ENCODE assay signal across 16 cellular contexts in genomic region chr10:101967119-101967518, GRCh38.
A peak's percentile ranks its signal among the peaks of the same experiment; 100 is the strongest.
DNase-seq lines count a peak whose midpoint lies in the region; ATAC-seq and TF ChIP-seq lines count a peak whose summit lies in the region.
"Had no signal": no experiment of that assay in that cellular context is flagged by ENCODE, and none has a peak within 500 bp of the region (broad histone marks: within the 10 kb centered on the region; RNA-seq: fewer than 3 reads in every experiment).

No MANE protein-coding gene starts in this region.

- ATAC-seq in Right ventricle myocardium inferior: peak; percentile 79
- no peak for ATAC-seq in memory B cell (ENCODE audit: low read depth)
- no peak for ATAC-seq in activated CD4-positive, CD25-positive, alpha-beta regulatory T cell treated with anti-CD3 and anti-CD28 coated beads, Interleukin-2, amount 50 U/mL, for 24 hours

- no peaks in the 10 kb centered on the region for H3K4me1 ChIP-seq in vagina

- no peak for DNase-seq in Right ventricle myocardium inferior (ENCODE audit: missing footprints)
- DNase-seq in cardiac septum (ENCODE audit: low spot score): no peak
- DNase-seq in cerebellar cortex (ENCODE audit: low spot score): peak; percentile 10
- no peak for DNase-seq in memory B cell (ENCODE audit: low spot score in 2 of 2)
- no peak for DNase-seq in iPS-NIHi11 (ENCODE audit: low spot score)
- no peak for DNase-seq in vagina (ENCODE audit: extremely low spot score in 2 of 2)
- no peak for DNase-seq in GDM1 (lab: John Stamatoyannopoulos, UW)
- DNase-seq: 8988T, C1 segment of cervical spinal cord, NCI-H1417, NCI-H1930, NCI-H510A, OCI-M1, RPMI8226 had no signal

- H3K4me3 ChIP-seq in vagina: no peak overlapping the region
- H3K4me3 ChIP-seq: SJSA1 had no signal

- no peaks in the 10 kb centered on the region for H3K9me3 Mint-ChIP-seq in memory B cell

- no peaks in the 10 kb centered on the region for H3K9me3 ChIP-seq in vagina
- H3K9me3 ChIP-seq: SJSA1 had no signal

- no peak for TF ChIP-seq POLR2A in vagina (IDR thresholded peaks at IDR 0.05)

- TF ChIP-seq CTCF in vagina (IDR thresholded peaks at IDR 0.05): no peak

- peaks cover 0 to 24% of the 10 kb centered on the region in 2 donors for H3K36me3 ChIP-seq in vagina

- peaks cover 14% of the 10 kb centered on the region for H3K36me3 Mint-ChIP-seq in memory B cell

- peak overlapping the region; percentile 43 for H3K4me3 Mint-ChIP-seq in memory B cell

- H3K27ac Mint-ChIP-seq in memory B cell: peak overlapping the region; percentile 95

- intact Hi-C loops in Right ventricle myocardium inferior (cut with DNase I): loop anchor here (2.0 to 5.0 kb wide), 2 partner anchors 72 to 125 kb away; partner anchors contain the start of gene KCNIP2
- intact Hi-C loops in cardiac septum (cut with DNase I): loop anchor here (2.0 kb wide), 1 partner anchor 72 kb away; no protein-coding TSS in a partner anchor
- intact Hi-C loops in vagina (cut with DNase I): no loop called here

- H3K27ac ChIP-seq in vagina: no peak overlapping the region
- H3K27ac ChIP-seq: SJSA1 had no signal

- peaks cover 51% of the 10 kb centered on the region for H3K4me1 Mint-ChIP-seq in memory B cell

- no peaks in the 10 kb centered on the region for H3K27me3 Mint-ChIP-seq in memory B cell

- H3K27me3 ChIP-seq in vagina: no peaks in the 10 kb centered on the region
- H3K27me3 ChIP-seq: SJSA1 had no signal
